8 cellular contexts compared by ENCODE assay signal in the genomic region with DNA sequence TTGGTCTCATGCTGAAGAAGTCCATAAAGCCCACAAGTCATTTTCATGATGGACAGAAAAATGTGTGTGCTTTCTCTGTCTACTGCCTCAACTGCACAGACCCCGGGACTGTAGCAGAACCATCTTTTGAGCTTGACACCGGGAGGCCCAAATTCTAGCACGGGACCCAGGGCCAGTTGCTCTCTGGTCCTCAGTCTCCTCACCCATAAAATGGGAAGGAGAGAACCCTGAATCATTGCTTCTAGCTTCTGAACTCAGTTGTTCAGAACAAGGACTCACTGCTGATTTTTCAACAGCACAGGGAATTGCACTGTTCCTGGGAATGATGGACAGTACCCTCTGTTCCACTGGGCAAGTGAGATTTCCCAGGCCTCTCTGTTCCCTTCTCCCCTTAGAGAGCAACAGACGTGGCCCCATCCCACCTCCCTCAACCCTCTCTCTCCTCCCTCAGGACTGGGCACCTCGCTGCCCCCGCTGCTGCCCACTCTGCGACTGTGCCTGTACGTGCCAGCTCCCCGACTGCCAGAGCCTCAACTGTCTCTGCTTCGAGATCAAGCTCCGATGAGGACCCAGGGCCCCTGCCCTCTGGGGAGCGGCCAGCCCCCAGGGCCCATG. TPM values are rescaled to one million over a fixed set of nuclear protein-coding genes. Genes with fewer than 3 reads are reported as not detected.
DNase-seq lines count a peak whose midpoint lies in the region; ATAC-seq and TF ChIP-seq lines count a peak whose summit lies in the region.

No MANE protein-coding gene starts in this region.

- no peaks in the 10 kb centered on the region for H3K9me3 Mint-ChIP-seq in neural crest cell

- no peaks in the 10 kb centered on the region for H3K27me3 ChIP-seq in BLaER1 treated with 17β-estradiol and CSF1 and Interleukin-3, amounts not matched to agents 10 nM and 100 nM
- H3K27me3 ChIP-seq in colonic mucosa, result no peaks in the 10 kb centered on the region

- peaks cover 33% of the 10 kb centered on the region for H3K4me1 Mint-ChIP-seq in neural crest cell

- peaks cover 8% of the 10 kb centered on the region for H3K36me3 Mint-ChIP-seq in neural crest cell (ENCODE audit: low read depth)

- no peaks in the 10 kb centered on the region for H3K9me3 ChIP-seq in BLaER1 treated with 17β-estradiol and CSF1 and Interleukin-3, amounts not matched to agents 10 nM and 100 nM (replicated peaks in 1 of 11)
- no peaks in the 10 kb centered on the region for H3K9me3 ChIP-seq in colonic mucosa

- no peak for TF ChIP-seq CTCF in LNCaP clone FGC (IDR thresholded peaks at IDR 0.05; ENCODE audit: control insufficient read depth, extremely low read depth, insufficient read depth)
- no peak for TF ChIP-seq CTCF in colonic mucosa (IDR thresholded peaks at IDR 0.05)
- TF ChIP-seq CTCF in neural crest cell (conservative IDR thresholded peaks at IDR 0.05), result no peak

- no peaks in the 10 kb centered on the region for H3K27me3 Mint-ChIP-seq in neural crest cell (ENCODE audit: low read depth)

- H3K27ac Mint-ChIP-seq in neural crest cell (ENCODE audit: unreplicated experiment), result no peak overlapping the region

- peak overlapping the region; percentile 98 for H3K4me3 Mint-ChIP-seq in neural crest cell

- no peak for DNase-seq in LNCaP clone FGC (ENCODE audit: low read depth)
- no peak for DNase-seq in colonic mucosa
- no peak for DNase-seq in neural crest cell (ENCODE audit: low read depth, low spot score)
- no peak for DNase-seq in activated effector memory CD4-positive, alpha-beta T cell treated with anti-CD3 and anti-CD28 coated beads, Interleukin-2, amount 50 U/mL, for 16 hours
- no peak for DNase-seq in NCI-H446 (lab: John Stamatoyannopoulos, UW)

- peaks cover 32 to 52% (median 45%) of the 10 kb centered on the region in 10 experiments for H3K4me1 ChIP-seq in BLaER1 treated with 17β-estradiol and CSF1 and Interleukin-3, amounts not matched to agents 10 nM and 100 nM
- peaks cover 6% of the 10 kb centered on the region for H3K4me1 ChIP-seq in colonic mucosa

- ATAC-seq in HG03025 (IDR thresholded peaks at IDR 0.05; ENCODE audit: low FRiP score, unreplicated experiment) (no peak), HG03045 (IDR thresholded peaks at IDR 0.05; ENCODE audit: unreplicated experiment) (no peak)

- peak overlapping the region; percentile 86 to 99 (median 98) for H3K4me3 ChIP-seq in BLaER1 treated with 17β-estradiol and CSF1 and Interleukin-3, amounts not matched to agents 10 nM and 100 nM
- H3K4me3 ChIP-seq in LNCaP clone FGC (ENCODE audit: low read depth, low read length), result peak overlapping the region; percentile 98
- peak overlapping the region; percentile 89 for H3K4me3 ChIP-seq in colonic mucosa

- H3K27ac ChIP-seq in BLaER1 treated with 17β-estradiol and CSF1 and Interleukin-3, amounts not matched to agents 10 nM and 100 nM, result peak overlapping the region; percentile 70 to 98 (median 94)
- peak overlapping the region; percentile 96 for H3K27ac ChIP-seq in colonic mucosa

- H3K36me3 ChIP-seq in BLaER1 treated with 17β-estradiol and CSF1 and Interleukin-3, amounts not matched to agents 10 nM and 100 nM, result peaks cover 24 to 37% (median 31%) of the 10 kb centered on the region in 11 experiments
- H3K36me3 ChIP-seq in colonic mucosa, result peaks cover 6% of the 10 kb centered on the region

- H3K4me2 ChIP-seq in BLaER1 treated with 17β-estradiol and CSF1 and Interleukin-3, amounts not matched to agents 10 nM and 100 nM, result peak overlapping the region; percentile 88 to 99 (median 94)

- peak overlapping the region; percentile 88 to 97 (median 93) for H3K9ac ChIP-seq in BLaER1 treated with 17β-estradiol and CSF1 and Interleukin-3, amounts not matched to agents 10 nM and 100 nM
- peak overlapping the region; percentile 71 to 76 for H3K9ac ChIP-seq in colonic mucosa (ENCODE audit: low read depth in 2 of 2, low read length in 2 of 2)

- H4K20me1 ChIP-seq in BLaER1 treated with 17β-estradiol and CSF1 and Interleukin-3, amounts not matched to agents 10 nM and 100 nM, result peaks cover 27 to 28% (median 28%) of the 10 kb centered on the region in 11 experiments

- intact Hi-C loops in colonic mucosa (cut with DNase I), result no loop called here

RNA-seq across cellular contexts. Expression of a gene that starts 2.2 kb away (rescaled TPM):
- total RNA-seq in colonic mucosa, result 1,000 to 10,000 TPM; 2,396 to 2,926 TPM
- total RNA-seq in neural crest cell, result 640 and 669 TPM in 2 replicates

RNA-seq across cellular contexts. Expression of a gene that starts 12.4 kb away (rescaled TPM):
- total RNA-seq in colonic mucosa (100 to 1,000 TPM; 111 to 156 TPM), neural crest cell (141 and 144 TPM in 2 replicates)

RNA-seq across cellular contexts. Expression of a gene that starts 28.3 kb away (rescaled TPM):
- total RNA-seq in colonic mucosa (1 to 10 TPM in 1 of 2 donors, under 1 TPM in 1; 0.85 to 1.6 TPM), neural crest cell (0.79 and 1.2 TPM in 2 replicates)

RNA-seq across cellular contexts. Expression of a gene that starts 32.3 kb away (rescaled TPM):
- total RNA-seq in colonic mucosa (under 1 TPM; 0.16 to 0.49 TPM), neural crest cell (14.2 and 15.3 TPM in 2 replicates)

RNA-seq across cellular contexts. Expression of a gene that starts 32.6 kb away (rescaled TPM):
- total RNA-seq in colonic mucosa (10 to 100 TPM; 15.5 to 39.2 TPM), neural crest cell (9.6 and 12.4 TPM in 2 replicates)
